2 cellular contexts compared by ENCODE assay signal in genomic region chr1:13539683-13540082, GRCh38.
TF ChIP-seq lines count a peak whose summit lies in the region.

No MANE protein-coding gene starts in this region.

TF ChIP-seq in GM23338, 12 proteins besides CTCF, POLR2A, EP300 and RAD21:
- TF ChIP-seq EZH2phosphoT487 (IDR thresholded peaks at IDR 0.05; ENCODE audit: unreplicated experiment), result no peak
- no peak for TF ChIP-seq REST (IDR thresholded peaks at IDR 0.05; ENCODE audit: unreplicated experiment)
- TF ChIP-seq POLR2AphosphoS5 (IDR thresholded peaks at IDR 0.05; ENCODE audit: low read depth), result no peak
- TF ChIP-seq JUNB (IDR thresholded peaks at IDR 0.05; ENCODE audit: unreplicated experiment), result no peak
- TF ChIP-seq NANOG (IDR thresholded peaks at IDR 0.05; ENCODE audit: borderline replicate concordance), result no peak
- no peak for TF ChIP-seq CREB1 (CRISPR knock-in tag; IDR thresholded peaks at IDR 0.05; ENCODE audit: low read depth)
- TF ChIP-seq EZH2 (IDR thresholded peaks at IDR 0.05; ENCODE audit: low read depth, unreplicated experiment), result no peak
- TF ChIP-seq STAT1 (IDR thresholded peaks at IDR 0.05; ENCODE audit: unreplicated experiment), result no peak
- TF ChIP-seq, protein P1, sequence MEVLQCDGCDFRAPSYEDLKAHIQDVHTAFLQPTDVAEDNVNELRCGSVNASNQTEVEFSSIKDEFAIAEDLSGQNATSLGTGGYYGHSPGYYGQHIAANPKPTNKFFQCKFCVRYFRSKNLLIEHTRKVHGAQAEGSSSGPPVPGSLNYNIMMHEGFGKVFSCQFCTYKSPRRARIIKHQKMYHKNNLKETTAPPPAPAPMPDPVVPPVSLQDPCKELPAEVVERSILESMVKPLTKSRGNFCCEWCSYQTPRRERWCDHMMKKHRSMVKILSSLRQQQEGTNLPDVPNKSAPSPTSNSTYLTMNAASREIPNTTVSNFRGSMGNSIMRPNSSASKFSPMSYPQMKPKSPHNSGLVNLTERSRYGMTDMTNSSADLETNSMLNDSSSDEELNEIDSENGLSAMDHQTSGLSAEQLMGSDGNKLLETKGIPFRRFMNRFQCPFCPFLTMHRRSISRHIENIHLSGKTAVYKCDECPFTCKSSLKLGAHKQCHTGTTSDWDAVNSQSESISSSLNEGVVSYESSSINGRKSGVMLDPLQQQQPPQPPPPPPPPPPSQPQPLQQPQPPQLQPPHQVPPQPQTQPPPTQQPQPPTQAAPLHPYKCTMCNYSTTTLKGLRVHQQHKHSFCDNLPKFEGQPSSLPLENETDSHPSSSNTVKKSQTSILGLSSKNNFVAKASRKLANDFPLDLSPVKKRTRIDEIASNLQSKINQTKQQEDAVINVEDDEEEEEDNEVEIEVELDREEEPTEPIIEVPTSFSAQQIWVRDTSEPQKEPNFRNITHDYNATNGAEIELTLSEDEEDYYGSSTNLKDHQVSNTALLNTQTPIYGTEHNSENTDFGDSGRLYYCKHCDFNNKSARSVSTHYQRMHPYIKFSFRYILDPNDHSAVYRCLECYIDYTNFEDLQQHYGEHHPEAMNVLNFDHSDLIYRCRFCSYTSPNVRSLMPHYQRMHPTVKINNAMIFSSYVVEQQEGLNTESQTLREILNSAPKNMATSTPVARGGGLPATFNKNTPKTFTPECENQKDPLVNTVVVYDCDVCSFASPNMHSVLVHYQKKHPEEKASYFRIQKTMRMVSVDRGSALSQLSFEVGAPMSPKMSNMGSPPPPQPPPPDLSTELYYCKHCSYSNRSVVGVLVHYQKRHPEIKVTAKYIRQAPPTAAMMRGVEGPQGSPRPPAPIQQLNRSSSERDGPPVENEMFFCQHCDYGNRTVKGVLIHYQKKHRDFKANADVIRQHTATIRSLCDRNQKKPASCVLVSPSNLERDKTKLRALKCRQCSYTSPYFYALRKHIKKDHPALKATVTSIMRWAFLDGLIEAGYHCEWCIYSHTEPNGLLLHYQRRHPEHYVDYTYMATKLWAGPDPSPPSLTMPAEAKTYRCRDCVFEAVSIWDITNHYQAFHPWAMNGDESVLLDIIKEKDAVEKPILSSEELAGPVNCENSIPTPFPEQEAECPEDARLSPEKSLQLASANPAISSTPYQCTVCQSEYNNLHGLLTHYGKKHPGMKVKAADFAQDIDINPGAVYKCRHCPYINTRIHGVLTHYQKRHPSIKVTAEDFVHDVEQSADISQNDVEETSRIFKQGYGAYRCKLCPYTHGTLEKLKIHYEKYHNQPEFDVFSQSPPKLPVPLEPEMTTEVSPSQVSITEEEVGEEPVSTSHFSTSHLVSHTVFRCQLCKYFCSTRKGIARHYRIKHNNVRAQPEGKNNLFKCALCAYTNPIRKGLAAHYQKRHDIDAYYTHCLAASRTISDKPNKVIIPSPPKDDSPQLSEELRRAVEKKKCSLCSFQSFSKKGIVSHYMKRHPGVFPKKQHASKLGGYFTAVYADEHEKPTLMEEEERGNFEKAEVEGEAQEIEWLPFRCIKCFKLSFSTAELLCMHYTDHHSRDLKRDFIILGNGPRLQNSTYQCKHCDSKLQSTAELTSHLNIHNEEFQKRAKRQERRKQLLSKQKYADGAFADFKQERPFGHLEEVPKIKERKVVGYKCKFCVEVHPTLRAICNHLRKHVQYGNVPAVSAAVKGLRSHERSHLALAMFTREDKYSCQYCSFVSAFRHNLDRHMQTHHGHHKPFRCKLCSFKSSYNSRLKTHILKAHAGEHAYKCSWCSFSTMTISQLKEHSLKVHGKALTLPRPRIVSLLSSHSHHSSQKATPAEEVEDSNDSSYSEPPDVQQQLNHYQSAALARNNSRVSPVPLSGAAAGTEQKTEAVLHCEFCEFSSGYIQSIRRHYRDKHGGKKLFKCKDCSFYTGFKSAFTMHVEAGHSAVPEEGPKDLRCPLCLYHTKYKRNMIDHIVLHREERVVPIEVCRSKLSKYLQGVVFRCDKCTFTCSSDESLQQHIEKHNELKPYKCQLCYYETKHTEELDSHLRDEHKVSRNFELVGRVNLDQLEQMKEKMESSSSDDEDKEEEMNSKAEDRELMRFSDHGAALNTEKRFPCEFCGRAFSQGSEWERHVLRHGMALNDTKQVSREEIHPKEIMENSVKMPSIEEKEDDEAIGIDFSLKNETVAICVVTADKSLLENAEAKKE (CRISPR knock-in tag; IDR thresholded peaks at IDR 0.05), result no peak
- TF ChIP-seq ZNF331 (CRISPR knock-in tag; IDR thresholded peaks at IDR 0.05; ENCODE audit: low read depth), result no peak
- no peak for TF ChIP-seq ZNF114 (CRISPR knock-in tag; IDR thresholded peaks at IDR 0.05)
- no peak for TF ChIP-seq ETS1 (IDR thresholded peaks at IDR 0.05)

TF ChIP-seq in K562, 482 proteins besides CTCF, POLR2A, EP300 and RAD21:
- TF ChIP-seq ZNF668 (CRISPR knock-in tag; IDR thresholded peaks at IDR 0.05) (no peak), THRAP3 (IDR thresholded peaks at IDR 0.05; ENCODE audit: borderline replicate concordance) (no peak), MED1 (CRISPR knock-in tag; IDR thresholded peaks at IDR 0.05; ENCODE audit: borderline replicate concordance) (no peak), RBM39 (optimal IDR thresholded peaks at IDR 0.05; ENCODE audit: low read depth, low read length) (no peak), ILF3 (IDR thresholded peaks at IDR 0.05; ENCODE audit: borderline replicate concordance) (no peak), RFX7 (CRISPR knock-in tag; IDR thresholded peaks at IDR 0.05) (no peak), ELF4 (CRISPR knock-in tag; IDR thresholded peaks at IDR 0.05) (no peak), CCNT2 (IDR thresholded peaks at IDR 0.05; ENCODE audit: borderline replicate concordance, extremely low read depth, insufficient read length, low read depth, low read length) (no peak), FOXA3 (CRISPR knock-in tag; conservative IDR thresholded peaks at IDR 0.05 in 1 of 2, IDR thresholded peaks at IDR 0.05 in 1 of 2) (no peak), ETV1 (tag; conservative IDR thresholded peaks at IDR 0.05; ENCODE audit: low read depth) (no peak), ZBTB9 (CRISPR knock-in tag; IDR thresholded peaks at IDR 0.05) (no peak), ZBTB43 (CRISPR knock-in tag; IDR thresholded peaks at IDR 0.05) (no peak), ZNF644 (tag; IDR thresholded peaks at IDR 0.05; ENCODE audit: low read depth) (no peak), ZNF311 (CRISPR knock-in tag; IDR thresholded peaks at IDR 0.05) (no peak), HMG20B (CRISPR knock-in tag; IDR thresholded peaks at IDR 0.05) (no peak), ZNF584 (CRISPR knock-in tag; IDR thresholded peaks at IDR 0.05; ENCODE audit: low read depth) (no peak)
- TF ChIP-seq, protein P2, sequence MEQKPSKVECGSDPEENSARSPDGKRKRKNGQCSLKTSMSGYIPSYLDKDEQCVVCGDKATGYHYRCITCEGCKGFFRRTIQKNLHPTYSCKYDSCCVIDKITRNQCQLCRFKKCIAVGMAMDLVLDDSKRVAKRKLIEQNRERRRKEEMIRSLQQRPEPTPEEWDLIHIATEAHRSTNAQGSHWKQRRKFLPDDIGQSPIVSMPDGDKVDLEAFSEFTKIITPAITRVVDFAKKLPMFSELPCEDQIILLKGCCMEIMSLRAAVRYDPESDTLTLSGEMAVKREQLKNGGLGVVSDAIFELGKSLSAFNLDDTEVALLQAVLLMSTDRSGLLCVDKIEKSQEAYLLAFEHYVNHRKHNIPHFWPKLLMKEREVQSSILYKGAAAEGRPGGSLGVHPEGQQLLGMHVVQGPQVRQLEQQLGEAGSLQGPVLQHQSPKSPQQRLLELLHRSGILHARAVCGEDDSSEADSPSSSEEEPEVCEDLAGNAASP (IDR thresholded peaks at IDR 0.05), result no peak
TF ChIP-seq in K562: peak in this region for 0.
